Comparison of ENCODE assay signal across 18 cellular contexts in genomic region chr1:246971969-246972368, GRCh38. TPM values are rescaled to one million over a fixed set of nuclear protein-coding genes. Genes with fewer than 3 reads are reported as not detected.
"Had no signal": no experiment of that assay in that cellular context is flagged by ENCODE, and none has a peak within 500 bp of the region (broad histone marks: within the 10 kb centered on the region; RNA-seq: fewer than 3 reads in every experiment).

No MANE protein-coding gene starts in this region.

- H3K27me3 ChIP-seq: neural progenitor cell, ovary, sigmoid colon, tibial nerve, uterus had no signal

- ATAC-seq: natural killer cell; stimulated activated memory B cell treated with anti-CD40 and anti-IgM and Interleukin-4, amounts not matched to agents 10 μg/mL and 1 μg/mL and 100 μg/mL, for 72 hours; stimulated activated naive CD8-positive, alpha-beta T cell treated with anti-CD3 and anti-CD28 coated beads, Interleukin-15, amount 100 ng/mL, for 72 hours had no signal

- H3K4me1 Mint-ChIP-seq: mesothelial cell of epicardium; naive B cell; natural killer cell; nephron progenitor cell; neural progenitor cell; stimulated activated memory B cell treated with anti-CD40 and anti-IgM and Interleukin-4, amounts not matched to agents 10 μg/mL and 1 μg/mL and 100 μg/mL, for 72 hours; stimulated activated naive CD8-positive, alpha-beta T cell treated with anti-CD3 and anti-CD28 coated beads, Interleukin-15, amount 100 ng/mL, for 72 hours had no signal

- H3K27me3 Mint-ChIP-seq: stimulated activated memory B cell treated with anti-CD40 and anti-IgM and Interleukin-4, amounts not matched to agents 10 μg/mL and 1 μg/mL and 100 μg/mL, for 72 hours; stimulated activated naive CD8-positive, alpha-beta T cell treated with anti-CD3 and anti-CD28 coated beads, Interleukin-15, amount 100 ng/mL, for 72 hours; type B pancreatic cell had no signal

- H2AFZ ChIP-seq: neural progenitor cell had no signal

- H3K4me2 ChIP-seq: neural progenitor cell had no signal

- H3K36me3 Mint-ChIP-seq: natural killer cell had no signal

- H3K9me3 ChIP-seq: ovary, prostate gland, uterus had no signal

- H3K4me1 ChIP-seq: left ventricle myocardium inferior, neural progenitor cell, prostate gland, sigmoid colon, tibial nerve, uterus had no signal

- H3K27ac ChIP-seq: left ventricle myocardium inferior, neural progenitor cell, ovary, prostate gland, sigmoid colon, tibial nerve, uterus had no signal

- H3K4me3 Mint-ChIP-seq: mesothelial cell of epicardium; natural killer cell; nephron progenitor cell; neural progenitor cell; stimulated activated memory B cell treated with anti-CD40 and anti-IgM and Interleukin-4, amounts not matched to agents 10 μg/mL and 1 μg/mL and 100 μg/mL, for 72 hours; stimulated activated naive CD8-positive, alpha-beta T cell treated with anti-CD3 and anti-CD28 coated beads, Interleukin-15, amount 100 ng/mL, for 72 hours; type B pancreatic cell had no signal

- H3K9ac ChIP-seq: neural progenitor cell had no signal

- DNase-seq: naive B cell, nephron progenitor cell, retina, sigmoid colon had no signal

- H3K27ac Mint-ChIP-seq: mesothelial cell of epicardium; natural killer cell; nephron progenitor cell; neural progenitor cell; stimulated activated memory B cell treated with anti-CD40 and anti-IgM and Interleukin-4, amounts not matched to agents 10 μg/mL and 1 μg/mL and 100 μg/mL, for 72 hours; type B pancreatic cell had no signal

- H3K36me3 ChIP-seq: left ventricle myocardium inferior, ovary, prostate gland, sigmoid colon, tibial nerve, uterus had no signal

- H3K4me3 ChIP-seq: lung, neural progenitor cell, ovary, prostate gland, sigmoid colon, tibial nerve, uterus had no signal

RNA-seq across cellular contexts. Expression of gene ZNF695, which starts 35.9 kb away (rescaled TPM):
- total RNA-seq: left ventricle myocardium inferior, lower leg skin, ureter had no signal
